ENCODE assay signal across 16 cellular contexts in the genomic region with DNA sequence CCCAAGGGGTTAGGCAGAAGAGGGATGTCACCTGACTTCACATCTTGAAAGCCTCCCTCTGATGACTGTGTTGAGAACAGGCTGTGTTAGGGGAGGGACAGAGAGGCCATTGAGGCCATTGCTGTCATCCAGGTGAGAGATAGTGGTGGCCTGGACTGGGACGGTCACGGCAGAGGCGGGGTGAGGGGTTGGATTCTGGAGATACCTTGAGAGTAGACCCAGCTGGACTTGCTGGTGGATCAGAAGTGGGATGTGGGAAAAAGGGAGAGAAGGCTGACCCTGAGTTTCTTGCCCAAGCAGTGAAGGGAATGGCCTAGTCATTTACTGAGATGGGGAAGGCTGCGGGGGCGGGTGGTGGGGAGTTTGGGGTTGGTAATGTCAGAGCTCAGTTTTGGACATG. TPM values are rescaled to one million over a fixed set of nuclear protein-coding genes. Genes with fewer than 3 reads are reported as not detected.
DNase-seq lines count a peak whose midpoint lies in the region; TF ChIP-seq lines count a peak whose summit lies in the region.
"Had no signal": no experiment of that assay in that cellular context is flagged by ENCODE, and none has a peak within 500 bp of the region (broad histone marks: within the 10 kb centered on the region; RNA-seq: fewer than 3 reads in every experiment).

No MANE protein-coding gene starts in this region.

- DNase-seq in EL: no peak
- no peak for DNase-seq in hypothalamus (lab: John Stamatoyannopoulos, UW)
- DNase-seq in trophoblast cell: no peak
- DNase-seq in NOMO-1 treated with DMSO at 0.1 percent for 48 hours (lab: John Stamatoyannopoulos, UW; ENCODE audit: unreplicated experiment): no peak
- DNase-seq: colonic mucosa, glutamatergic neuron, Kasumi-1, left cardiac atrium, NCI-H1048, NCI-H187, NCI-H526 treated with DMSO at 0.1 percent for 48 hours, ovary had no signal

- peak overlapping the region; percentile 38 for H3K9ac ChIP-seq in mucosa of stomach (ENCODE audit: low read length)
- no peak overlapping the region for H3K9ac ChIP-seq in trophoblast cell (ENCODE audit: low read length)

- H3K4me1 ChIP-seq in mucosa of stomach (ENCODE audit: control insufficient read depth, insufficient read depth, low read length): peaks cover 12% of the 10 kb centered on the region
- no peaks in the 10 kb centered on the region for H3K4me1 ChIP-seq in trophoblast cell (ENCODE audit: control insufficient read depth in 1 of 2, insufficient read depth in 2 of 2, low read length in 2 of 2)

- no peaks in the 10 kb centered on the region for H3K79me2 ChIP-seq in trophoblast cell (ENCODE audit: control insufficient read depth, insufficient read depth, low read length, poor library complexity)

- no peak for TF ChIP-seq CTCF in C4-2B (conservative IDR thresholded peaks at IDR 0.05)

- H2AFZ ChIP-seq in trophoblast cell (ENCODE audit: insufficient read depth, low read length, poor library complexity): no peak overlapping the region

- H3K9me3 ChIP-seq in KOPT-K1 (ENCODE audit: insufficient read depth, low read length, poor library complexity, severe bottlenecking) (no peaks in the 10 kb centered on the region), mucosa of stomach (ENCODE audit: control insufficient read depth, low read length) (no peaks in the 10 kb centered on the region), trophoblast cell (ENCODE audit: insufficient read depth, low read depth, low read length) (no peaks in the 10 kb centered on the region)
- H3K9me3 ChIP-seq: colonic mucosa, ovary had no signal

- H4K8ac ChIP-seq in trophoblast cell (ENCODE audit: low read depth, low read length): no peak overlapping the region

- H3K4ac ChIP-seq in trophoblast cell (ENCODE audit: low read depth, low read length): no peak overlapping the region

- H2AK5ac ChIP-seq in trophoblast cell (ENCODE audit: low read length): no peak overlapping the region

- no peak overlapping the region for H2BK12ac ChIP-seq in trophoblast cell (ENCODE audit: low read length)

- no peak overlapping the region for H2BK120ac ChIP-seq in trophoblast cell (ENCODE audit: insufficient read depth, low read length, poor library complexity)

- H3K4me3 ChIP-seq in mucosa of stomach (ENCODE audit: low read length) (no peak overlapping the region), trophoblast cell (ENCODE audit: low read depth, low read length) (no peak overlapping the region)
- H3K4me3 ChIP-seq: colonic mucosa, ovary had no signal

- H3K18ac ChIP-seq in trophoblast cell (ENCODE audit: low read length): no peak overlapping the region

- no peak overlapping the region for H4K12ac ChIP-seq in trophoblast cell (ENCODE audit: low read depth, low read length)

- WGBS in trophoblast cell (ENCODE audit: extremely low coverage, insufficient coverage, insufficient read length): no CpG with 5 or more reads among the region's 5 CpGs

- no peak overlapping the region for H2BK5ac ChIP-seq in trophoblast cell (ENCODE audit: low read depth, low read length, poor library complexity)

- no peak overlapping the region for H3K4me2 ChIP-seq in trophoblast cell (ENCODE audit: low read length)

- H4K91ac ChIP-seq in trophoblast cell (ENCODE audit: low read depth, low read length): no peak overlapping the region

- H3K27ac ChIP-seq in C4-2B (peak overlapping the region; percentile 12), KOPT-K1 (ENCODE audit: low read depth, low read length, poor library complexity, severe bottlenecking) (peak overlapping the region; percentile 54), cingulate gyrus (ENCODE audit: low read depth, low read length) (peak overlapping the region; percentile 66), trophoblast cell (ENCODE audit: low read depth, low read length) (no peak overlapping the region)
- H3K27ac ChIP-seq: colonic mucosa, ovary had no signal

- H3K36me3 ChIP-seq in KOPT-K1 (ENCODE audit: insufficient read depth, low read length) (no peaks in the 10 kb centered on the region), mucosa of stomach (ENCODE audit: control insufficient read depth, insufficient read depth, low read length) (no peaks in the 10 kb centered on the region), trophoblast cell (ENCODE audit: control insufficient read depth in 1 of 2, insufficient read depth in 2 of 2, low read length in 2 of 2) (no peaks in the 10 kb centered on the region)
- H3K36me3 ChIP-seq: colonic mucosa, ovary had no signal

- H3K27me3 ChIP-seq in mucosa of stomach (ENCODE audit: control insufficient read depth, insufficient read depth, low read length) (no peaks in the 10 kb centered on the region), trophoblast cell (ENCODE audit: insufficient read depth, low read length) (no peaks in the 10 kb centered on the region)
- H3K27me3 ChIP-seq: colonic mucosa, ovary had no signal

- H3K14ac ChIP-seq in trophoblast cell (ENCODE audit: low read length): no peak overlapping the region

- H3K79me1 ChIP-seq in trophoblast cell (ENCODE audit: low read length): no peaks in the 10 kb centered on the region

- no peak overlapping the region for H3K23ac ChIP-seq in trophoblast cell (ENCODE audit: low read length)

RNA-seq across cellular contexts. Expression of a gene that starts 13.6 kb away (rescaled TPM):
- polyA plus RNA-seq in trophoblast cell (2013): 1.4 and 1.6 TPM in 2 replicates
